In genomic region chr18:79234438-79234837, GRCh38 we compare ENCODE assay signal across 33 cellular contexts.
"Had no signal": no experiment of that assay in that cellular context is flagged by ENCODE, and none has a peak within 500 bp of the region (broad histone marks: within the 10 kb centered on the region; RNA-seq: fewer than 3 reads in every experiment).

No MANE protein-coding gene starts in this region.

- DNase-seq: activated B cell treated with CpG ODN at 0.5 μM for 24 hours; activated CD4-positive, alpha-beta T cell treated with anti-CD3 and anti-CD28 coated beads for 4 hours; activated CD4-positive, alpha-beta T cell treated with anti-CD3 and anti-CD28 coated beads, Interleukin-2, amount 50 U/mL, for 1 hour; activated CD4-positive, alpha-beta T cell treated with anti-CD3 and anti-CD28 coated beads, Interleukin-2, amount 50 U/mL, for 48 hours; activated CD8-positive, alpha-beta memory T cell treated with anti-CD3 and anti-CD28 coated beads for 24 hours; activated CD8-positive, alpha-beta T cell treated with anti-CD3 and anti-CD28 coated beads for 36 hours; activated effector memory CD4-positive, alpha-beta T cell treated with Interleukin-2 at 50 U/mL for 16 hours; activated gamma-delta T cell treated with Interleukin-2 at 50 U/mL for 16 hours; activated naive CD4-positive, alpha-beta T cell treated with anti-CD3 and anti-CD28 coated beads, Interleukin-2, amount 50 U/mL, for 16 hours; activated naive CD4-positive, alpha-beta T cell treated with Interleukin-2 at 50 U/mL for 16 hours; activated T-cell treated with anti-CD3 and anti-CD28 coated beads, Interleukin-2, amount 50 U/mL, for 4 hours; central memory CD4-positive, alpha-beta T cell; cerebellar nuclear complex; colonic mucosa; effector CD8-positive, alpha-beta T cell; esophagus squamous epithelium; foreskin melanocyte; T-helper 1 cell; T-helper 17 cell; T1000; WERI-Rb-1 had no signal

- FAIRE-seq: endometrium, endothelial cell of umbilical vein had no signal

- H3K27me3 Mint-ChIP-seq: activated B cell treated with CpG ODN at 0.5 μM for 24 hours; activated CD8-positive, alpha-beta T cell treated with anti-CD3 and anti-CD28 coated beads for 36 hours; activated naive CD8-positive, alpha-beta T cell; activated T-helper 17 cell treated with anti-CD3 and anti-CD28 coated beads, Interleukin-2, amount 50 U/mL, for 72 hours; brain; T-helper 17 cell had no signal

- H3K4me3 Mint-ChIP-seq: activated B cell treated with CpG ODN at 0.5 μM for 24 hours; activated CD8-positive, alpha-beta T cell treated with anti-CD3 and anti-CD28 coated beads for 36 hours; activated naive CD8-positive, alpha-beta T cell; activated T-cell treated with anti-CD3 and anti-CD28 coated beads, Interleukin-2, amount 50 U/mL, for 4 hours; activated T-helper 17 cell treated with anti-CD3 and anti-CD28 coated beads, Interleukin-2, amount 50 U/mL, for 72 hours; brain; T-helper 17 cell; T-helper 2 cell treated with Interferon-gamma antibody and Interleukin-4, amounts not matched to agents 5 μg/mL and 100 μg/mL, for 36 hours had no signal

- H3K9me3 Mint-ChIP-seq: activated B cell treated with CpG ODN at 0.5 μM for 24 hours; activated CD8-positive, alpha-beta T cell treated with anti-CD3 and anti-CD28 coated beads for 36 hours; activated T-cell treated with anti-CD3 and anti-CD28 coated beads, Interleukin-2, amount 50 U/mL, for 4 hours; activated T-helper 17 cell treated with anti-CD3 and anti-CD28 coated beads, Interleukin-2, amount 50 U/mL, for 72 hours; T-helper 2 cell treated with Interferon-gamma antibody and Interleukin-4, amounts not matched to agents 5 μg/mL and 100 μg/mL, for 36 hours had no signal

- H3K4me1 ChIP-seq: ascending aorta, breast epithelium, colonic mucosa, esophagus squamous epithelium, gastroesophageal sphincter had no signal

- ATAC-seq: activated CD4-positive, CD25-positive, alpha-beta regulatory T cell treated with anti-CD3 and anti-CD28 coated beads, Interleukin-2, amount 50 U/mL, for 24 hours; activated CD8-positive, alpha-beta T cell treated with anti-CD3 and anti-CD28 coated beads for 36 hours; activated T-cell treated with anti-CD3 and anti-CD28 coated beads, Interleukin-2, amount 50 U/mL, for 4 hours; activated T-helper 17 cell treated with anti-CD3 and anti-CD28 coated beads, Interleukin-2, amount 50 U/mL, for 72 hours; gastroesophageal sphincter; T-helper 17 cell had no signal

- H3K27ac ChIP-seq: ascending aorta, breast epithelium, cardiac muscle cell, colonic mucosa, epithelial cell of prostate, esophagus squamous epithelium, gastroesophageal sphincter, WERI-Rb-1 had no signal

- H3K27me3 ChIP-seq: ascending aorta, breast epithelium, cardiac muscle cell, colonic mucosa, esophagus squamous epithelium, gastroesophageal sphincter had no signal

- H3K36me3 ChIP-seq: ascending aorta, breast epithelium, cardiac muscle cell, colonic mucosa, WERI-Rb-1 had no signal

- H3K4me3 ChIP-seq: ascending aorta, breast epithelium, cardiac muscle cell, colonic mucosa, esophagus squamous epithelium, gastroesophageal sphincter had no signal

- H3K4me1 Mint-ChIP-seq: activated B cell treated with CpG ODN at 0.5 μM for 24 hours had no signal

- H3K9me3 ChIP-seq: ascending aorta, breast epithelium, colonic mucosa, esophagus squamous epithelium, gastroesophageal sphincter had no signal

- H3K27ac Mint-ChIP-seq: activated B cell treated with CpG ODN at 0.5 μM for 24 hours; activated CD8-positive, alpha-beta T cell treated with anti-CD3 and anti-CD28 coated beads for 36 hours; activated naive CD8-positive, alpha-beta T cell; activated T-helper 17 cell treated with anti-CD3 and anti-CD28 coated beads, Interleukin-2, amount 50 U/mL, for 72 hours; brain; T-helper 17 cell; T-helper 2 cell treated with Interferon-gamma antibody and Interleukin-4, amounts not matched to agents 5 μg/mL and 100 μg/mL, for 36 hours had no signal
